ENCODE assay signal across 30 cellular contexts in the genomic region with DNA sequence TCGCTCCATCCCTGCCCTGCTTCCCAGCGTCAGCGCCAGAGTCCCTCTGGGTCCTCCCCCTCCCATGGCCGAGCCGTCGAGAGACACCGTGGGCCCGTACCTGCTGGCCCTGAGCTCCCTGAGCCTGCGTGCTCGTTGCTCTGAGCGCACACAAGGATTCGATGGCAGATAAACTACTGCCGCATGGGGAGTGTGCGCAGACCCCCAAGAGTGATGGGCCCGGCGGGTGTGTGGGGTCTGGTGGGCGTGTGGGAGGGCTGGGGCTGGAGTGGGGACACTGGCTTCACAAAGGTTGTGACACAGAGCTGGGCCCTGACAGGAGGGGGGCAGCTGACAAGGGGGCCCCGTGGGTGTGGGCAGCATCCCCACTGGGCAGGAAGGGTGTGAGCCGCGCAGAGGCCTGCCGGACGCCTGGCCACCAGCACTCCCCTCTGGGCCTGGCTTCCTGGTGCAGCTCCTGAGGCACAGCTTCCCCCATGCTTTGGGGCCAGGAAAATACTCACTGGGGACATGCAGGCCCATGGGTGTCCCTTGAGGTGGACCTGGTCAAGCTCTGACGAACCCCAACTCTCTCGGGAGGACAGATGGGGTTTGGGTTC. TPM values are rescaled to one million over a fixed set of nuclear protein-coding genes. Genes with fewer than 3 reads are reported as not detected.
DNase-seq lines count a peak whose midpoint lies in the region; ATAC-seq and TF ChIP-seq lines count a peak whose summit lies in the region.
"Had no signal": no experiment of that assay in that cellular context is flagged by ENCODE, and none has a peak within 500 bp of the region (broad histone marks: within the 10 kb centered on the region; RNA-seq: fewer than 3 reads in every experiment).

No MANE protein-coding gene starts in this region.

- no peak overlapping the region for H3K4me3 ChIP-seq in right atrium auricular region
- H3K4me3 ChIP-seq: prostate gland had no signal

- H3K9me3 ChIP-seq in right atrium auricular region = no peaks in the 10 kb centered on the region
- H3K9me3 ChIP-seq: neutrophil, prostate gland had no signal

- H3K36me3 Mint-ChIP-seq in osteocyte (ENCODE audit: unreplicated experiment) = no peaks in the 10 kb centered on the region
- no peaks in the 10 kb centered on the region for H3K36me3 Mint-ChIP-seq in HFFc6 (ENCODE audit: low read depth)
- H3K36me3 Mint-ChIP-seq in immature natural killer cell = no peaks in the 10 kb centered on the region
- H3K36me3 Mint-ChIP-seq: activated naive CD8-positive, alpha-beta T cell treated with anti-CD3 and anti-CD28 coated beads for 36 hours; stimulated activated naive B cell treated with anti-CD40 and anti-IgM and Interleukin-4, amounts not matched to agents 10 μg/mL and 1 μg/mL and 100 μg/mL, for 72 hours had no signal

- H3K36me3 ChIP-seq in right atrium auricular region = no peaks in the 10 kb centered on the region
- H3K36me3 ChIP-seq: neutrophil, prostate gland had no signal

- H3K9me3 Mint-ChIP-seq in osteocyte (ENCODE audit: unreplicated experiment) (no peaks in the 10 kb centered on the region), HFFc6 (no peaks in the 10 kb centered on the region), immature natural killer cell (no peaks in the 10 kb centered on the region)
- H3K9me3 Mint-ChIP-seq: activated naive CD8-positive, alpha-beta T cell treated with anti-CD3 and anti-CD28 coated beads for 36 hours; CD8-positive, alpha-beta T cell; stimulated activated naive B cell treated with anti-CD40 and anti-IgM and Interleukin-4, amounts not matched to agents 10 μg/mL and 1 μg/mL and 100 μg/mL, for 72 hours; T-helper 1 cell treated with Interleukin-12 subunit alpha and Interleukin-12 subunit beta and Interleukin-4 antibody, amounts not matched to agents 30 μg/mL and 1 μg/mL, for 36 hours had no signal

- DNase-seq in Right ventricle myocardium inferior (ENCODE audit: missing footprints) (peak; percentile 59), right atrium auricular region (ENCODE audit: low spot score) (no peak), left cardiac atrium (peak; percentile 14), osteocyte (ENCODE audit: extremely low spot score, unreplicated experiment) (peak; percentile 81), HFFc6 (no peak), iPS-NIHi7 (ENCODE audit: extremely low spot score) (no peak), immature natural killer cell (no peak)
- DNase-seq: activated CD4-positive, alpha-beta T cell treated with anti-CD3 and anti-CD28 coated beads, Interleukin-2, amount 50 U/mL, for 4 hours; activated naive CD8-positive, alpha-beta T cell treated with anti-CD3 and anti-CD28 coated beads for 36 hours; AML-193; anterior cingulate cortex; CD8-positive, alpha-beta T cell; effector memory CD4-positive, alpha-beta T cell; GOT3; hypothalamus; midbrain; naive B cell; NCI-H1092 treated with DMSO at 0.1 percent for 48 hours; NCI-H1930; NCI-H524 treated with DMSO at 0.1 percent for 48 hours; NK-92 treated with Interleukin-12 subunit alpha and Interleukin-12 subunit beta, amount 100 ng/mL, for 24 hours; PC-3; stimulated activated naive B cell treated with anti-CD40 and anti-IgM and Interleukin-4, amounts not matched to agents 10 μg/mL and 1 μg/mL and 100 μg/mL, for 72 hours had no signal

- no peak overlapping the region for H3K27ac ChIP-seq in right atrium auricular region
- H3K27ac ChIP-seq: epithelial cell of prostate, neutrophil, prostate gland had no signal

- no peak overlapping the region for H3K27ac Mint-ChIP-seq in osteocyte (ENCODE audit: unreplicated experiment)
- H3K27ac Mint-ChIP-seq in HFFc6 = no peak overlapping the region
- H3K27ac Mint-ChIP-seq in immature natural killer cell = no peak overlapping the region
- H3K27ac Mint-ChIP-seq: activated naive CD8-positive, alpha-beta T cell treated with anti-CD3 and anti-CD28 coated beads for 36 hours; CD8-positive, alpha-beta T cell; T-helper 1 cell treated with Interleukin-12 subunit alpha and Interleukin-12 subunit beta and Interleukin-4 antibody, amounts not matched to agents 30 μg/mL and 1 μg/mL, for 36 hours had no signal

- no peak overlapping the region for H3K4me3 Mint-ChIP-seq in osteocyte (ENCODE audit: unreplicated experiment)
- no peak overlapping the region for H3K4me3 Mint-ChIP-seq in HFFc6
- H3K4me3 Mint-ChIP-seq in immature natural killer cell = no peak overlapping the region
- H3K4me3 Mint-ChIP-seq: activated naive CD8-positive, alpha-beta T cell treated with anti-CD3 and anti-CD28 coated beads for 36 hours; CD8-positive, alpha-beta T cell; stimulated activated naive B cell treated with anti-CD40 and anti-IgM and Interleukin-4, amounts not matched to agents 10 μg/mL and 1 μg/mL and 100 μg/mL, for 72 hours; T-helper 1 cell treated with Interleukin-12 subunit alpha and Interleukin-12 subunit beta and Interleukin-4 antibody, amounts not matched to agents 30 μg/mL and 1 μg/mL, for 36 hours had no signal

- peaks cover 0 to 28% of the 10 kb centered on the region in 2 donors for H3K4me1 ChIP-seq in right atrium auricular region
- H3K4me1 ChIP-seq: prostate gland had no signal

- TF ChIP-seq CTCF in right atrium auricular region (IDR thresholded peaks at IDR 0.05) (no peak), osteocyte (IDR thresholded peaks at IDR 0.05) (no peak), HFFc6 (IDR thresholded peaks at IDR 0.05) (no peak)

- no peaks in the 10 kb centered on the region for H3K27me3 ChIP-seq in right atrium auricular region

- intact Hi-C loops in Right ventricle myocardium inferior (cut with DNase I) = no loop called here
- intact Hi-C loops in left cardiac atrium (cut with DNase I) = no loop called here

- H3K4me1 Mint-ChIP-seq in osteocyte (ENCODE audit: unreplicated experiment) (peaks cover 5% of the 10 kb centered on the region), HFFc6 (ENCODE audit: low read depth) (peaks cover 15% of the 10 kb centered on the region), immature natural killer cell (peaks cover 6 to 8% of the 10 kb centered on the region in 2 donors)

- ATAC-seq in Right ventricle myocardium inferior (no peak), left cardiac atrium (no peak), HG02981 (IDR thresholded peaks at IDR 0.05; ENCODE audit: unreplicated experiment) (no peak)
- ATAC-seq: CD8-positive, alpha-beta T cell; PC-3; SK-N-SH treated with all-trans-retinoic acid at 6 μM for 48 hours; stimulated activated naive B cell treated with anti-CD40 and anti-IgM and Interleukin-4, amounts not matched to agents 10 μg/mL and 1 μg/mL and 100 μg/mL, for 72 hours had no signal

- H3K27me3 Mint-ChIP-seq in osteocyte (ENCODE audit: unreplicated experiment) (peaks cover 2% of the 10 kb centered on the region), HFFc6 (ENCODE audit: insufficient read depth) (peaks cover 13% of the 10 kb centered on the region), immature natural killer cell (ENCODE audit: low read depth in 3 of 3) (peaks cover 3 to 11% (median 10%) of the 10 kb centered on the region in 3 donors)

RNA-seq across cellular contexts. Expression of a gene that starts 4.8 kb away (rescaled TPM):
- total RNA-seq in Right ventricle myocardium inferior (21.0 TPM), right atrium auricular region (1 to 10 TPM; 7.0 to 9.9 TPM), left cardiac atrium (10 to 100 TPM; 13.3 to 16.6 TPM), osteocyte (32.5 and 35.6 TPM in 2 replicates)
- total RNA-seq in HFFc6 (2021; fragmentation: NEBNext Ultra II Directional; extraction: Animal tissue kit (Norgen Biotek cat#: 25700)) = 10 to 100 TPM in 4 of 6 experiments, 1 to 10 TPM in 2; 8.5 to 15.2 (median 12.1) TPM
- polyA plus RNA-seq in immature natural killer cell = 1 to 10 TPM in 2 of 3 donors, not detected in 1; 2.5 to 2.7 TPM

RNA-seq across cellular contexts. Expression of a gene that starts 39.1 kb away (rescaled TPM):
- total RNA-seq in Right ventricle myocardium inferior = 0.51 TPM
- total RNA-seq in right atrium auricular region = not detected
- under 1 TPM; 0.41 to 0.42 TPM for total RNA-seq in left cardiac atrium
- total RNA-seq in osteocyte = 0.83 and 1.1 TPM in 2 replicates
- total RNA-seq in HFFc6 (2021; fragmentation: NEBNext Ultra II Directional; extraction: Animal tissue kit (Norgen Biotek cat#: 25700)) = under 1 TPM; 0.09 to 0.35 (median 0.12) TPM
- polyA plus RNA-seq in immature natural killer cell = not detected
- total RNA-seq: HT1080 had no signal

Comparison
In these comparisons a context has a peak if more than half of its experiments do, and no peak if none do; other contexts are left out.
1. DNase-seq: peak in Right ventricle myocardium inferior (single experiment), left cardiac atrium (single experiment) and osteocyte (single experiment); none in right atrium auricular region (single experiment), HFFc6 (single experiment), iPS-NIHi7 (single experiment) and immature natural killer cell (0 of 3).